ENCODE assay signal across 8 cellular contexts in genomic region chr14:95519699-95520098, GRCh38. TPM values are rescaled to one million over a fixed set of nuclear protein-coding genes. Genes with fewer than 3 reads are reported as not detected.
A peak's percentile ranks its signal among the peaks of the same experiment; 100 is the strongest.
DNase-seq lines count a peak whose midpoint lies in the region; FAIRE-seq and TF ChIP-seq lines count a peak whose summit lies in the region.

No MANE protein-coding gene starts in this region.

- DNase-seq in GM12892 (ENCODE audit: insufficient read length) = no peak
- DNase-seq in activated effector memory CD4-positive, alpha-beta T cell treated with anti-CD3 and anti-CD28 coated beads, Interleukin-2, amount 50 U/mL, for 16 hours = peak; percentile 89
- DNase-seq in immature natural killer cell = peak in 2 of 3 donors; percentile 44 to 57
- DNase-seq in stimulated activated CD8-positive, alpha-beta memory T cell treated with anti-CD3 and anti-CD28 coated beads, Interleukin-4, amount 100 ng/mL, for 48 hours = peak; percentile 78
- no peak for DNase-seq in RKO (ENCODE audit: low spot score)
- DNase-seq in NCI-H1105 (lab: John Stamatoyannopoulos, UW) = no peak
- no peak for DNase-seq in DMS153 treated with DMSO at 0.1 percent for 48 hours (lab: John Stamatoyannopoulos, UW; ENCODE audit: unreplicated experiment)

- no peaks in the 10 kb centered on the region for H3K9me3 Mint-ChIP-seq in immature natural killer cell

- FAIRE-seq in GM12892 (lab: Jason Lieb, UNC) = peak; percentile 90

- TF ChIP-seq POLR2A in GM12892 (IDR thresholded peaks at IDR 0.05; ENCODE audit: low read depth, low read length) (peak; percentile 41; the same call in 1 of the 2 replicates), Raji (IDR thresholded peaks at IDR 0.05; ENCODE audit: insufficient read depth, low read depth, low read length) (0 out of 2 replicates have a peak, but pooled peaks have one; percentile 17)

- H3K4me3 Mint-ChIP-seq in immature natural killer cell = peak overlapping the region; percentile 73 to 86 (median 84)

- H3K36me3 Mint-ChIP-seq in immature natural killer cell = no peaks in the 10 kb centered on the region

- peaks cover 78 to 81% of the 10 kb centered on the region in 2 donors for H3K4me1 Mint-ChIP-seq in immature natural killer cell

- H3K27ac Mint-ChIP-seq in immature natural killer cell = peak overlapping the region; percentile 78 to 96 (median 91)

- no peaks in the 10 kb centered on the region for H3K27me3 Mint-ChIP-seq in immature natural killer cell (ENCODE audit: low read depth in 3 of 3)

RNA-seq across cellular contexts. Expression of gene SYNE3, which starts 3.2 kb away (rescaled TPM):
- 7.7 TPM for polyA plus RNA-seq in GM12892 (2012; ENCODE audit: missing spikeins)
- polyA plus RNA-seq in immature natural killer cell = 1 to 10 TPM in 2 of 3 donors, not detected in 1; 1.0 to 1.4 TPM

RNA-seq across cellular contexts. Expression of gene GLRX5, which starts 15.2 kb away (rescaled TPM):
- 46.2 TPM for polyA plus RNA-seq in GM12892 (2012; ENCODE audit: missing spikeins)
- polyA plus RNA-seq in immature natural killer cell = 10 to 100 TPM; 54.5 to 87.1 (median 81.7) TPM

Comparison
In these comparisons a context has a peak if more than half of its experiments do, and no peak if none do; other contexts are left out.
1. DNase-seq: peak in activated effector memory CD4-positive, alpha-beta T cell treated with anti-CD3 and anti-CD28 coated beads, Interleukin-2, amount 50 U/mL, for 16 hours (single experiment), immature natural killer cell (2 of 3) and stimulated activated CD8-positive, alpha-beta memory T cell treated with anti-CD3 and anti-CD28 coated beads, Interleukin-4, amount 100 ng/mL, for 48 hours (single experiment); none in GM12892 (single experiment), RKO (single experiment), NCI-H1105 (single experiment) and DMS153 treated with DMSO at 0.1 percent for 48 hours (single experiment).